9 cellular contexts compared by ENCODE assay signal in the genomic region with DNA sequence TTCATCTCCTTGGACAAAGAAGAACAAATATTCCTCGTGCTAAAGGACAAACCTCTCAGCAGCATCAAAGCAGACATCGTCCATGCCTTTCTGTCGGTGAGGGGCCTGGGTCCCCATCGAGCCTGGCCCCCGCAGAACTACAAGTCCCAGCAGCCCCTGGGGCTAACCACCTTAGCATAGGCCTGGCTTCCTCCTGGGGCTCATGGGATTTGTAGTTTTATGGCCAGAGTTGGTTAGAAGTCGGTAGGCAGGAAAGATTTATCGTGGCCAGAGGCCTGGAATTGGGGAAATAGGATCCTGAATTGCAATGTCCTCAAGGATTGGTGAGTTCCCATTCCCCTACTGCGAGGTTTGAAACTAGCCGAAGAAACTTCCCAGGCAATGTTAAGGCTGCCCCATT. TPM values are rescaled to one million over a fixed set of nuclear protein-coding genes. Genes with fewer than 3 reads are reported as not detected.
A peak's percentile ranks its signal among the peaks of the same experiment; 100 is the strongest.
DNase-seq lines count a peak whose midpoint lies in the region; ATAC-seq and TF ChIP-seq lines count a peak whose summit lies in the region.
"Had no signal": no experiment of that assay in that cellular context is flagged by ENCODE, and none has a peak within 500 bp of the region (broad histone marks: within the 10 kb centered on the region; RNA-seq: fewer than 3 reads in every experiment).

No MANE protein-coding gene starts in this region.

- H3K27ac ChIP-seq in testis, result no peak overlapping the region

- H3K36me3 ChIP-seq in testis (ENCODE audit: low read depth, missing control alignments), result no peaks in the 10 kb centered on the region

- no peaks in the 10 kb centered on the region for H3K27me3 Mint-ChIP-seq in activated T-helper 1 cell treated with anti-CD3 and anti-CD28 coated beads, Interleukin-12 subunit alpha, Interleukin-12 subunit beta, Interleukin-2, Interleukin-4 antibody, amounts not matched to agents 30 ng/mL and 10 ng/mL and 1 ng/mL, durations not matched to agents 14 hours and 24 hours and 36 hours (ENCODE audit: insufficient read depth)

- no peak overlapping the region for H3K27ac Mint-ChIP-seq in activated T-helper 1 cell treated with anti-CD3 and anti-CD28 coated beads, Interleukin-12 subunit alpha, Interleukin-12 subunit beta, Interleukin-2, Interleukin-4 antibody, amounts not matched to agents 30 ng/mL and 10 ng/mL and 1 ng/mL, durations not matched to agents 14 hours and 24 hours and 36 hours

- ATAC-seq in Right ventricle myocardium superior (ENCODE audit: poor library complexity) (peak; percentile 67), HG02981 (IDR thresholded peaks at IDR 0.05; ENCODE audit: unreplicated experiment) (no peak), HG03196 (IDR thresholded peaks at IDR 0.05; ENCODE audit: unreplicated experiment) (no peak)

- WGBS in testis, 2 donors, result 63 to 76% methylated on average over 9 of the region's 9 CpGs

- no peaks in the 10 kb centered on the region for H3K9me3 Mint-ChIP-seq in activated T-helper 1 cell treated with anti-CD3 and anti-CD28 coated beads, Interleukin-12 subunit alpha, Interleukin-12 subunit beta, Interleukin-2, Interleukin-4 antibody, amounts not matched to agents 30 ng/mL and 10 ng/mL and 1 ng/mL, durations not matched to agents 14 hours and 24 hours and 36 hours

- H3K4me1 ChIP-seq in testis, result peaks cover 12% of the 10 kb centered on the region

- no peaks in the 10 kb centered on the region for H3K9me3 ChIP-seq in testis

- no peak for TF ChIP-seq POLR2A in testis (IDR thresholded peaks at IDR 0.05)

- intact Hi-C loops in Right ventricle myocardium superior (cut with DNase I), result no loop called here
- intact Hi-C loops in cardiac septum (cut with DNase I), result loop anchor here (10.0 kb wide), 1 partner anchor 109 kb away; no protein-coding TSS in a partner anchor
- intact Hi-C loops in activated T-helper 1 cell treated with anti-CD3 and anti-CD28 coated beads, Interleukin-12 subunit alpha, Interleukin-12 subunit beta, Interleukin-2, Interleukin-4 antibody, amounts not matched to agents 30 ng/mL and 10 ng/mL and 1 ng/mL, durations not matched to agents 14 hours and 24 hours and 36 hours (cut with micrococcal nuclease), result loop anchor here (1.0 to 10.0 kb wide), 2 partner anchors 34 to 191 kb away; partner anchors contain the start of genes KMT5C and PPP1R12C
- intact Hi-C loops in testis (cut with DNase I; ENCODE audit: low total_unique reads), result no loop called here

- TF ChIP-seq CTCF in testis (IDR thresholded peaks at IDR 0.05), result no peak

- H3K27me3 ChIP-seq in testis, result no peaks in the 10 kb centered on the region

- H3K4me1 Mint-ChIP-seq in activated T-helper 1 cell treated with anti-CD3 and anti-CD28 coated beads, Interleukin-12 subunit alpha, Interleukin-12 subunit beta, Interleukin-2, Interleukin-4 antibody, amounts not matched to agents 30 ng/mL and 10 ng/mL and 1 ng/mL, durations not matched to agents 14 hours and 24 hours and 36 hours (ENCODE audit: low read depth), result peaks cover 17% of the 10 kb centered on the region

- peaks cover 6% of the 10 kb centered on the region for H3K36me3 Mint-ChIP-seq in activated T-helper 1 cell treated with anti-CD3 and anti-CD28 coated beads, Interleukin-12 subunit alpha, Interleukin-12 subunit beta, Interleukin-2, Interleukin-4 antibody, amounts not matched to agents 30 ng/mL and 10 ng/mL and 1 ng/mL, durations not matched to agents 14 hours and 24 hours and 36 hours (ENCODE audit: low read depth)

- no peak overlapping the region for H3K4me3 ChIP-seq in testis
- H3K4me3 ChIP-seq: lung had no signal

- no peak for DNase-seq in Right ventricle myocardium superior
- no peak for DNase-seq in cardiac septum (ENCODE audit: low spot score)
- DNase-seq in OCI-M2 (lab: John Stamatoyannopoulos, UW; ENCODE audit: unreplicated experiment), result peak; percentile 10
- peak; percentile 37 for DNase-seq in activated T-helper 1 cell treated with anti-CD3 and anti-CD28 coated beads, Interleukin-12 subunit alpha, Interleukin-12 subunit beta, Interleukin-2, Interleukin-4 antibody, amounts not matched to agents 30 ng/mL and 10 ng/mL and 1 ng/mL, durations not matched to agents 14 hours and 24 hours and 36 hours (ENCODE audit: low spot score)
- DNase-seq in left kidney (ENCODE audit: low read depth, low spot score), result peak; percentile 68
- DNase-seq in testis, result peak; percentile 85

- H3K4me3 Mint-ChIP-seq in activated T-helper 1 cell treated with anti-CD3 and anti-CD28 coated beads, Interleukin-12 subunit alpha, Interleukin-12 subunit beta, Interleukin-2, Interleukin-4 antibody, amounts not matched to agents 30 ng/mL and 10 ng/mL and 1 ng/mL, durations not matched to agents 14 hours and 24 hours and 36 hours, result no peak overlapping the region

RNA-seq across cellular contexts. Expression of gene TMEM150B, which starts 19.6 kb away (rescaled TPM):
- 1.7 TPM for total RNA-seq in Right ventricle myocardium superior
- 0.62 TPM for total RNA-seq in cardiac septum
- total RNA-seq in activated T-helper 1 cell treated with anti-CD3 and anti-CD28 coated beads, Interleukin-12 subunit alpha, Interleukin-12 subunit beta, Interleukin-2, Interleukin-4 antibody, amounts not matched to agents 30 ng/mL and 10 ng/mL and 1 ng/mL, durations not matched to agents 14 hours and 24 hours and 36 hours, result 0.71 TPM in 1 of 2 replicates, not detected in the other
- 1 to 10 TPM in 1 of 2 donors, not detected in 1; 2.2 TPM for total RNA-seq in testis
- polyA plus RNA-seq in testis (ENCODE audit: insufficient read depth, low read depth, low replicate concordance), result 0.98 TPM

RNA-seq across cellular contexts. Expression of gene BRSK1, which starts 21.7 kb away (rescaled TPM):
- 1.6 TPM for total RNA-seq in Right ventricle myocardium superior
- total RNA-seq in cardiac septum, result 8.8 TPM
- total RNA-seq in activated T-helper 1 cell treated with anti-CD3 and anti-CD28 coated beads, Interleukin-12 subunit alpha, Interleukin-12 subunit beta, Interleukin-2, Interleukin-4 antibody, amounts not matched to agents 30 ng/mL and 10 ng/mL and 1 ng/mL, durations not matched to agents 14 hours and 24 hours and 36 hours, result 7.8 and 8.4 TPM in 2 replicates
- 10 to 100 TPM; 14.9 to 20.7 TPM for total RNA-seq in testis
- polyA plus RNA-seq in testis (ENCODE audit: insufficient read depth, low read depth, low replicate concordance), result 12.8 TPM

RNA-seq across cellular contexts. Expression of gene HSPBP1, which starts 25.6 kb away (rescaled TPM):
- total RNA-seq in Right ventricle myocardium superior, result 29.2 TPM
- total RNA-seq in cardiac septum, result 24.6 TPM
- 66.4 and 69.6 TPM in 2 replicates for total RNA-seq in activated T-helper 1 cell treated with anti-CD3 and anti-CD28 coated beads, Interleukin-12 subunit alpha, Interleukin-12 subunit beta, Interleukin-2, Interleukin-4 antibody, amounts not matched to agents 30 ng/mL and 10 ng/mL and 1 ng/mL, durations not matched to agents 14 hours and 24 hours and 36 hours
- 10 to 100 TPM; 43.5 to 48.2 TPM for total RNA-seq in testis
- polyA plus RNA-seq in testis (ENCODE audit: insufficient read depth, low read depth, low replicate concordance), result 42.7 TPM

RNA-seq across cellular contexts. Expression of gene KMT5C, which starts 34.2 kb away (rescaled TPM):
- 6.6 TPM for total RNA-seq in Right ventricle myocardium superior
- 6.1 TPM for total RNA-seq in cardiac septum
- 29.1 and 29.9 TPM in 2 replicates for total RNA-seq in activated T-helper 1 cell treated with anti-CD3 and anti-CD28 coated beads, Interleukin-12 subunit alpha, Interleukin-12 subunit beta, Interleukin-2, Interleukin-4 antibody, amounts not matched to agents 30 ng/mL and 10 ng/mL and 1 ng/mL, durations not matched to agents 14 hours and 24 hours and 36 hours
- total RNA-seq in testis, result 10 to 100 TPM; 48.8 to 62.9 TPM
- polyA plus RNA-seq in testis (ENCODE audit: insufficient read depth, low read depth, low replicate concordance), result 14.6 TPM

RNA-seq across cellular contexts. Expression of gene PPP6R1, which starts 46.7 kb away (rescaled TPM):
- total RNA-seq in Right ventricle myocardium superior, result 37.1 TPM
- total RNA-seq in cardiac septum, result 43.0 TPM
- 200 and 202 TPM in 2 replicates for total RNA-seq in activated T-helper 1 cell treated with anti-CD3 and anti-CD28 coated beads, Interleukin-12 subunit alpha, Interleukin-12 subunit beta, Interleukin-2, Interleukin-4 antibody, amounts not matched to agents 30 ng/mL and 10 ng/mL and 1 ng/mL, durations not matched to agents 14 hours and 24 hours and 36 hours
- 100 to 1,000 TPM; 178 to 179 TPM for total RNA-seq in testis
- 217 TPM for polyA plus RNA-seq in testis (ENCODE audit: insufficient read depth, low read depth, low replicate concordance)

Comparison
In these comparisons a context has a peak if more than half of its experiments do, and no peak if none do; other contexts are left out.
1. intact Hi-C loops: an anchor here in cardiac septum (10.0 kb wide) and activated T-helper 1 cell treated with anti-CD3 and anti-CD28 coated beads, Interleukin-12 subunit alpha, Interleukin-12 subunit beta, Interleukin-2, Interleukin-4 antibody, amounts not matched to agents 30 ng/mL and 10 ng/mL and 1 ng/mL, durations not matched to agents 14 hours and 24 hours and 36 hours (1.0 to 10.0 kb wide); none called in Right ventricle myocardium superior and testis.
2. DNase-seq: peak in OCI-M2 (single experiment), activated T-helper 1 cell treated with anti-CD3 and anti-CD28 coated beads, Interleukin-12 subunit alpha, Interleukin-12 subunit beta, Interleukin-2, Interleukin-4 antibody, amounts not matched to agents 30 ng/mL and 10 ng/mL and 1 ng/mL, durations not matched to agents 14 hours and 24 hours and 36 hours (single experiment), left kidney (single experiment) and testis (single experiment); none in Right ventricle myocardium superior (single experiment) and cardiac septum (single experiment).